ENCODE assay signal across 28 cellular contexts in the genomic region with DNA sequence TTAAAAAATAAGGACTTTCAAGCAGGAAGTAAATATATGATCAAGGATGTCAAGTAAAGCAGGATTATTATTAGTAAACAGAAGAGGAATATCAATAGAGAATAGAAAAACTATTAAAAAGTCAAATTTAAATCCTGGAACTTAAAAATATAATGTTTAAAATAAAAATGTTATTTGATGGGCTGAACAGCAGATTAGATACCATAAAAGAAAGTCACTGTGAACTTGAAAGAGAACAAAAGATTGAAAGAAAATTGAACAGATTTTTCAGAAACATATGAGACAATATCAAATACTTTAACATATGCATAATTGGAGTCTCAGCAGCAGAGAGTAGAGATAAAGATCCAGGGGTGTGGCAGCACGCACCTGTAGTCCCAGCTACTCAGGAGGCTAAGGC.
"Had no signal": no experiment of that assay in that cellular context is flagged by ENCODE, and none has a peak within 500 bp of the region (broad histone marks: within the 10 kb centered on the region; RNA-seq: fewer than 3 reads in every experiment).

No MANE protein-coding gene starts in this region.

- DNase-seq: colonic mucosa; cortex of kidney; dermis blood vessel endothelial cell; dorsolateral prefrontal cortex; effector CD4-positive, alpha-beta T cell; effector CD8-positive, alpha-beta T cell; effector memory CD4-positive, alpha-beta T cell; effector memory CD8-positive, alpha-beta T cell; endodermal cell; erythroblast; esophagus squamous epithelium; foreskin fibroblast; foreskin keratinocyte; foreskin melanocyte; gastrocnemius medialis; glutamatergic neuron; head of caudate nucleus; heart left ventricle; heart right ventricle had no signal

- FAIRE-seq: colon, endometrium, endothelial cell of umbilical vein had no signal

- H3K9me3 ChIP-seq: colonic mucosa, gastrocnemius medialis had no signal

- H3K27me3 ChIP-seq: colonic mucosa, dorsolateral prefrontal cortex, esophagus muscularis mucosa, esophagus squamous epithelium, foreskin keratinocyte, gastrocnemius medialis, gastroesophageal sphincter, heart left ventricle, heart right ventricle, hepatocyte had no signal

- H3K4me1 ChIP-seq: colonic mucosa, esophagus muscularis mucosa, esophagus squamous epithelium, foreskin keratinocyte, gastrocnemius medialis, gastroesophageal sphincter, heart left ventricle, heart right ventricle had no signal

- H3K36me3 ChIP-seq: colonic mucosa, esophagus muscularis mucosa, esophagus squamous epithelium, gastrocnemius medialis, gastroesophageal sphincter, heart left ventricle, heart right ventricle had no signal

- H2AFZ ChIP-seq: hepatocyte had no signal

- H3K4me3 ChIP-seq: colonic mucosa, coronary artery, dorsolateral prefrontal cortex, esophagus muscularis mucosa, esophagus squamous epithelium, gastrocnemius medialis, gastroesophageal sphincter, heart left ventricle, heart right ventricle, hepatocyte had no signal

- H3K4me2 ChIP-seq: hepatocyte had no signal

- ATAC-seq: effector memory CD8-positive, alpha-beta T cell; esophagus mucosa; foreskin keratinocyte; gastrocnemius medialis; gastroesophageal sphincter; heart left ventricle; heart right ventricle had no signal

- H3K79me2 ChIP-seq: hepatocyte had no signal

- H3K27ac ChIP-seq: colonic mucosa, coronary artery, dorsolateral prefrontal cortex, epithelial cell of prostate, esophagus muscularis mucosa, esophagus squamous epithelium, foreskin keratinocyte, gastrocnemius medialis, gastroesophageal sphincter, heart left ventricle, heart right ventricle, hepatocyte had no signal
